17 cellular contexts compared by ENCODE assay signal in the genomic region with DNA sequence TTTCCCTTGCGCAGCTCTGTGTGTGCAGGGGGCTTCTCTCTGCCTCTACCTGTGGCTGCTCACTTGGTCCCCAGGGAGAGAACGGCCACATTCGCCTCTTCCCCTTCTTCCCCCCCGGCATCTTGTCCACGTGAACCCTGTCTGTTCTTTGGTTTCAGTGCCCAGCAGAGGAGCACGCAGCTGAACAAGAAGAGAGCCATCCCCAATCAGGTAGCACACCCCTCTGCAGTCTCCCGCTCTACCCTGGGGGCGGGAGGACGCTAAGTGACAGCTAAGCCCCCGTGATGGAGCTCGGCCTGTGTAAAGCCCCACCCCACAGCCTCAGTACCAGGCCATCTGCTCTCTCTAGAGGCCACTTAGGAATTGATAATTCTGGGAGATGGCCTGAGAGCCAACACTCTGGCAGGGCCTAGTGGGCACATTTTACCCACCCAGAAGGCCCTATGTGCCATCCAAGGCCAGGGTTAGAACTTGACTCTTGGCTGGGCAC. TPM values are rescaled to one million over a fixed set of nuclear protein-coding genes. Genes with fewer than 3 reads are reported as not detected.
DNase-seq lines count a peak whose midpoint lies in the region; ATAC-seq and TF ChIP-seq lines count a peak whose summit lies in the region.
"Had no signal": no experiment of that assay in that cellular context is flagged by ENCODE, and none has a peak within 500 bp of the region (broad histone marks: within the 10 kb centered on the region; RNA-seq: fewer than 3 reads in every experiment).

No MANE protein-coding gene starts in this region.

- no peak overlapping the region for H3K4me2 ChIP-seq in SK-N-SH
- H3K4me2 ChIP-seq: GM23338 had no signal

- H3K36me3 Mint-ChIP-seq in CD4-positive, alpha-beta memory T cell, result peaks cover 40 to 62% of the 10 kb centered on the region in 2 donors

- H4K20me1 ChIP-seq in SK-N-SH (ENCODE audit: insufficient read depth), result no peaks in the 10 kb centered on the region

- H3K27me3 ChIP-seq in SK-N-SH (ENCODE audit: insufficient read depth), result no peaks in the 10 kb centered on the region
- no peaks in the 10 kb centered on the region for H3K27me3 ChIP-seq in CD4-positive, alpha-beta memory T cell (ENCODE audit: insufficient read depth, low read length)

- CTCF ChIA-PET in SK-N-SH (lab: Yijun Ruan, JAX), result no interaction called here
- CTCF ChIA-PET in CD4-positive, alpha-beta memory T cell (lab: Charles Lee; ENCODE audit: partially characterized antibody), result interaction anchor here (1.1 kb wide), 1 partner anchor 33 kb away, joined by 3 read pairs; no protein-coding TSS in a partner anchor
- CTCF ChIA-PET in RWPE1 (lab: Yijun Ruan, JAX), result no interaction called here

- DNase-seq in SK-N-SH (peak; percentile 33), RWPE1 (ENCODE audit: low spot score) (no peak), medulla oblongata (ENCODE audit: extremely low spot score) (peak; percentile 64), foreskin melanocyte (no peak), coronary artery (ENCODE audit: low spot score) (no peak)
- no peak for DNase-seq in CD4-positive, alpha-beta memory T cell
- DNase-seq: DMS79, KG1, NCI-H1048, NCI-H226, SHP77 had no signal

- H3K9me2 ChIP-seq in SK-N-SH, result no peaks in the 10 kb centered on the region

- TF ChIP-seq CTCF in SK-N-SH (IDR thresholded peaks at IDR 0.05) (no peak), RWPE1 (conservative IDR thresholded peaks at IDR 0.05; ENCODE audit: low read depth) (no peak), coronary artery (IDR thresholded peaks at IDR 0.05) (no peak)

- no peak for TF ChIP-seq RAD21 in SK-N-SH (IDR thresholded peaks at IDR 0.05; ENCODE audit: low read length)

- H3K4me1 Mint-ChIP-seq in CD4-positive, alpha-beta memory T cell, result peaks cover 13 to 31% (median 19%) of the 10 kb centered on the region in 4 donors
- H3K4me1 Mint-ChIP-seq: GM23338 had no signal

- ATAC-seq in SK-N-SH treated with all-trans-retinoic acid at 6 μM for 48 hours (no peak), GM18502 (IDR thresholded peaks at IDR 0.05; ENCODE audit: poor library complexity, unreplicated experiment) (no peak)
- ATAC-seq: GM12878, GM23338 had no signal

- POLR2A ChIA-PET in SK-N-SH (lab: Yijun Ruan, JAX) (no interaction called here), RWPE1 (lab: Yijun Ruan, JAX; ENCODE audit: low non-redundant PET) (interaction anchor here (0.6 kb wide), 1 partner anchor 11 kb away, joined by 3 read pairs; no protein-coding TSS in a partner anchor)
- POLR2A ChIA-PET in CD4-positive, alpha-beta memory T cell (lab: Charles Lee; ENCODE audit: partially characterized antibody), result interaction anchor here (0.6 kb wide), 1 partner anchor 1752 kb away, joined by 3 read pairs; no protein-coding TSS in a partner anchor

- peaks cover 0 to 9% of the 10 kb centered on the region in 2 experiments; a peak in 1 of 4 replicates for H3K4me1 ChIP-seq in SK-N-SH (ENCODE audit: control insufficient read depth in 1 of 2, insufficient read depth in 2 of 2, low read depth in 1 of 2, low read length in 1 of 2)
- peaks cover 17% of the 10 kb centered on the region for H3K4me1 ChIP-seq in CD4-positive, alpha-beta memory T cell (ENCODE audit: insufficient read depth, low read length)

- peaks cover 0 to 2% (median 0%) of the 10 kb centered on the region in 8 donors for H3K9me3 Mint-ChIP-seq in CD4-positive, alpha-beta memory T cell
- H3K9me3 Mint-ChIP-seq: GM23338 had no signal

- no peak overlapping the region for H3K4me3 Mint-ChIP-seq in CD4-positive, alpha-beta memory T cell
- H3K4me3 Mint-ChIP-seq: GM23338 had no signal

- no peak overlapping the region for H3K27ac ChIP-seq in SK-N-SH (ENCODE audit: low read depth in 2 of 2, low read length in 1 of 2)
- H3K27ac ChIP-seq in CD4-positive, alpha-beta memory T cell (ENCODE audit: low read depth, low read length), result no peak overlapping the region
- peak overlapping the region; percentile 3; the same call in 1 of the 2 replicates for H3K27ac ChIP-seq in RWPE1
- H3K27ac ChIP-seq in coronary artery, result no peak overlapping the region
- H3K27ac ChIP-seq: 22Rv1 had no signal

- no peak overlapping the region for H3K9ac ChIP-seq in SK-N-SH

- H3K4me3 ChIP-seq in SK-N-SH (ENCODE audit: low read depth in 2 of 2, low read length in 1 of 2) (no peak overlapping the region), coronary artery (no peak overlapping the region)
- no peak overlapping the region for H3K4me3 ChIP-seq in CD4-positive, alpha-beta memory T cell (ENCODE audit: low read length in 2 of 2)
- H3K4me3 ChIP-seq: GM12878, GM23338 had no signal

- H2AFZ ChIP-seq in SK-N-SH (ENCODE audit: low read depth), result no peak overlapping the region
- H2AFZ ChIP-seq: GM23338 had no signal

- H3K9me3 ChIP-seq in SK-N-SH, result no peaks in the 10 kb centered on the region
- H3K9me3 ChIP-seq in CD4-positive, alpha-beta memory T cell (ENCODE audit: control insufficient read depth in 1 of 2, low read length in 2 of 2), result no peaks in the 10 kb centered on the region

- no peak for TF ChIP-seq EP300 in SK-N-SH (IDR thresholded peaks at IDR 0.05; ENCODE audit: borderline replicate concordance in 1 of 2, low read depth in 1 of 2, low read length in 1 of 2)

- WGBS in SK-N-SH (ENCODE audit: low lambda C conversion rate), result 92% methylated on average over 9 of the region's 11 CpGs

- intact Hi-C loops in CD4-positive, alpha-beta memory T cell (cut with micrococcal nuclease), result no loop called here

- peaks cover 7% of the 10 kb centered on the region for H3F3A ChIP-seq in SK-N-SH (replicated peaks; ENCODE audit: insufficient read depth)

- H3K79me2 ChIP-seq in SK-N-SH (ENCODE audit: insufficient read depth), result no peaks in the 10 kb centered on the region

- no peaks in the 10 kb centered on the region for H3K27me3 Mint-ChIP-seq in CD4-positive, alpha-beta memory T cell

- H3K27ac Mint-ChIP-seq in CD4-positive, alpha-beta memory T cell, result peak overlapping the region in 4 of 7 donors; percentile 4 to 49 (median 20)
- H3K27ac Mint-ChIP-seq: GM23338 had no signal

- peaks cover 16 to 37% of the 10 kb centered on the region in 2 experiments for H3K36me3 ChIP-seq in SK-N-SH (replicated peaks in 1 of 2; ENCODE audit: control insufficient read depth in 1 of 2, insufficient read depth in 2 of 2, low read length in 1 of 2)
- H3K36me3 ChIP-seq in CD4-positive, alpha-beta memory T cell (ENCODE audit: insufficient read depth, low read length), result peaks cover 50% of the 10 kb centered on the region

TF ChIP-seq in SK-N-SH, 30 proteins besides CTCF, POLR2A, EP300 and RAD21:
- TF ChIP-seq RCOR1 (IDR thresholded peaks at IDR 0.05; ENCODE audit: low read length) (no peak), TEAD4 (IDR thresholded peaks at IDR 0.05; ENCODE audit: borderline replicate concordance, insufficient read depth) (no peak), SIN3A (IDR thresholded peaks at IDR 0.05; ENCODE audit: borderline replicate concordance, low read depth, low read length) (no peak), RXRA (IDR thresholded peaks at IDR 0.05; ENCODE audit: borderline replicate concordance, low read depth) (no peak), TAF1 (IDR thresholded peaks at IDR 0.05; ENCODE audit: borderline replicate concordance, low read depth, low read length) (no peak), CHD2 (IDR thresholded peaks at IDR 0.05; ENCODE audit: low read length, partially characterized antibody) (no peak), MXI1 (IDR thresholded peaks at IDR 0.05; ENCODE audit: low read depth, low read length) (no peak), FOXJ3 (CRISPR knock-in tag; IDR thresholded peaks at IDR 0.05) (no peak)
- TF ChIP-seq, protein P1, sequence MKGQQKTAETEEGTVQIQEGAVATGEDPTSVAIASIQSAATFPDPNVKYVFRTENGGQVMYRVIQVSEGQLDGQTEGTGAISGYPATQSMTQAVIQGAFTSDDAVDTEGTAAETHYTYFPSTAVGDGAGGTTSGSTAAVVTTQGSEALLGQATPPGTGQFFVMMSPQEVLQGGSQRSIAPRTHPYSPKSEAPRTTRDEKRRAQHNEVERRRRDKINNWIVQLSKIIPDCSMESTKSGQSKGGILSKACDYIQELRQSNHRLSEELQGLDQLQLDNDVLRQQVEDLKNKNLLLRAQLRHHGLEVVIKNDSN (IDR thresholded peaks at IDR 0.05; ENCODE audit: borderline replicate concordance, low read depth), result no peak
TF ChIP-seq in SK-N-SH: peak in this region for 0.

TF ChIP-seq in SK-N-SH treated with all-trans-retinoic acid at 6 μM for 48 hours, 23 proteins besides CTCF, POLR2A, EP300 and RAD21 (continues in another document):
- TF ChIP-seq GLIS3 (CRISPR knock-in tag; IDR thresholded peaks at IDR 0.05), result no peak
- no peak for TF ChIP-seq POU6F1 (CRISPR knock-in tag; IDR thresholded peaks at IDR 0.05; ENCODE audit: borderline replicate concordance, low read depth)
- no peak for TF ChIP-seq BACH2 (CRISPR knock-in tag; IDR thresholded peaks at IDR 0.05; ENCODE audit: borderline replicate concordance)
- TF ChIP-seq ZC3H10 (CRISPR knock-in tag; IDR thresholded peaks at IDR 0.05), result no peak
- no peak for TF ChIP-seq ZFP3 (CRISPR knock-in tag; IDR thresholded peaks at IDR 0.05)
- no peak for TF ChIP-seq PPARA (CRISPR knock-in tag; IDR thresholded peaks at IDR 0.05; ENCODE audit: borderline replicate concordance)
- TF ChIP-seq SNAI2 (CRISPR knock-in tag; IDR thresholded peaks at IDR 0.05), result no peak
- no peak for TF ChIP-seq ESRRG (CRISPR knock-in tag; IDR thresholded peaks at IDR 0.05)

RNA-seq across cellular contexts. Expression of gene TMED1, which starts 30.2 kb away (rescaled TPM):
- 77.7 and 92.4 TPM in 2 replicates for polyA plus RNA-seq in SK-N-SH (2012; rRNA removed)
- 48.7 and 73.5 TPM in 2 replicates for polyA plus RNA-seq in SK-N-SH (2012; cell fraction: cytosol; rRNA removed)
- 41.0 and 42.2 TPM in 2 replicates for polyA plus RNA-seq in SK-N-SH (2012; cell fraction: nucleus; rRNA removed)
- 10 to 100 TPM in 1 of 2 experiments, 1 to 10 TPM in 1; 9.0 to 10.9 TPM for total RNA-seq in CD4-positive, alpha-beta memory T cell
- 10 to 100 TPM; 24.7 to 24.9 TPM for polyA plus RNA-seq in CD4-positive, alpha-beta memory T cell

RNA-seq across cellular contexts. Expression of gene C19orf38, which starts 42.4 kb away (rescaled TPM):
- 0.05 and 0.15 TPM in 2 replicates for polyA plus RNA-seq in SK-N-SH (2012; rRNA removed)
- 0.06 and 0.07 TPM in 2 replicates for polyA plus RNA-seq in SK-N-SH (2012; cell fraction: cytosol; rRNA removed)
- polyA plus RNA-seq in SK-N-SH (2012; cell fraction: nucleus; rRNA removed), result 0.13 and 0.35 TPM in 2 replicates
- total RNA-seq in CD4-positive, alpha-beta memory T cell, result under 1 TPM; 0.36 to 0.49 TPM
- under 1 TPM in 1 of 2 donors, not detected in 1; 0.21 TPM for polyA plus RNA-seq in CD4-positive, alpha-beta memory T cell
- total RNA-seq: G401, GM23338 had no signal

Comparison
In these comparisons a context has a peak if more than half of its experiments do, and no peak if none do; other contexts are left out.
1. DNase-seq: peak in SK-N-SH (single experiment) and medulla oblongata (single experiment); none in CD4-positive, alpha-beta memory T cell (0 of 5), RWPE1 (single experiment), foreskin melanocyte (single experiment) and coronary artery (single experiment).